ENCODE assay signal across 1 cellular context in the genomic region with DNA sequence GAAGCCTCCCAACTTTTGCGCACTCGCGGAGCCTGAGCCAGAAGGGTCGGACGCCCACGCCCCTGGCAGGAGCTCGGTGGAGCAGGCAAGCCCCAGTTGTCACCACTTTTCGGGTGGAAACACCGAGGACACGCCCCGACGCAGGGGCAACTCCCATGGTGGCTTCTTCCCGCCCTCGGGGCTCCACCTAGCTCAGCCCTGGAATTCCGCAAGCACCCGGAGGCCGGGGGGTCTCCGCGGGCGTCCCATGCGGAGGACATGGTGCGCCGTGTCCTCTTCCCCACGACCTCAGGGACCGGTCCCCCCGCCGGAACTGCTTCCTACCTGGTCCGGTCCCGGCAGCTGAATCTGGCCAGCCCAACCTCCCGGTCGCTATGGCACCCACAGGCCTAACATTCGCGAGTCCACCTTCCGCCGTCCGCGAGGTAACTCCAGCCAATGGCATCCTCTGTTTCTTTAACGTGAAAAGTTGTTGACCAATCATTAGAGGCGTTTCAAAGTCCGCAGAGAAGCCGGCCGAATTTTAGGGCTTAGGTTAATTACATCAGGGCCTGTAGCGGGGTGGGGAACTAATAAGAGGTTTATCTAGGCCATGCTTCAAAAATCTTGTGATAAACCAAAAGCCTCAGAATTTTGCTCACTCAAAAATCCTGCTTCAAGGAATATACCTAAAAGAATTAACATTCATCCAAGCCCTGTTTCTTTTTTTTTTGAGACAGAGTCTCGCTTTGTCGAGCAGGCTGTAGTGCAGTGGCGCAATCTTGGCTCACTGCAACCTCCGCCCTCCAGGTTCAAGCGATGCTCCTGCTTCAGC.
TF ChIP-seq lines count a peak whose summit lies in the region.

A gene with protein sequence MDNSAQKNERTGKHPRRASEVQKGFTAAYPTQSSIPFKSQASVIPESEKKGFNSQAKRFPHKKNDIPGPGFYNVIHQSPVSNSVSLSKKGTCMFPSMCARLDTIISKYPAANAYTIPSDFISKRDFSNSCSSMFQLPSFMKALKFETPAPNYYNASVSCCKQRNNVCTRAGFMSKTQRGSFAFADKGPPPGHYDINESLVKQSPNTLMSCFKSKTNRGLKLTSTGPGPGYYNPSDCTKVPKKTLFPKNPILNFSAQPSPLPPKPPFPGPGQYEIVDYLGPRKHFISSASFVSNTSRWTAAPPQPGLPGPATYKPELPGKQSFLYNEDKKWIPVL (minus strand): TSS at position 433 of the 814 bp plus-strand sequence. CDS start 12,394 bp downstream, outside the sequence.

TF ChIP-seq in K562, 482 proteins besides CTCF, POLR2A, EP300 and RAD21 (continued from another document and continues in another):
- TF ChIP-seq, protein P1, sequence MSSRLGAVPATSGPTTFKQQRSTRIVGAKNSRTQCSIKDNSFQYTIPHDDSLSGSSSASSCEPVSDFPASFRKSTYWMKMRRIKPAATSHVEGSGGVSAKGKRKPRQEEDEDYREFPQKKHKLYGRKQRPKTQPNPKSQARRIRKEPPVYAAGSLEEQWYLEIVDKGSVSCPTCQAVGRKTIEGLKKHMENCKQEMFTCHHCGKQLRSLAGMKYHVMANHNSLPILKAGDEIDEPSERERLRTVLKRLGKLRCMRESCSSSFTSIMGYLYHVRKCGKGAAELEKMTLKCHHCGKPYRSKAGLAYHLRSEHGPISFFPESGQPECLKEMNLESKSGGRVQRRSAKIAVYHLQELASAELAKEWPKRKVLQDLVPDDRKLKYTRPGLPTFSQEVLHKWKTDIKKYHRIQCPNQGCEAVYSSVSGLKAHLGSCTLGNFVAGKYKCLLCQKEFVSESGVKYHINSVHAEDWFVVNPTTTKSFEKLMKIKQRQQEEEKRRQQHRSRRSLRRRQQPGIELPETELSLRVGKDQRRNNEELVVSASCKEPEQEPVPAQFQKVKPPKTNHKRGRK (tag; IDR thresholded peaks at IDR 0.05), result no peak
- TF ChIP-seq TEAD4 (IDR thresholded peaks at IDR 0.05; ENCODE audit: low read length), result peak; percentile 35; the same call in 1 of the 2 replicates
- TF ChIP-seq TEAD4 (CRISPR knock-in tag; IDR thresholded peaks at IDR 0.05; ENCODE audit: borderline replicate concordance), result peak; percentile 45; the same call in 1 of the 2 replicates
- no peak for TF ChIP-seq STAT5B (CRISPR knock-in tag; IDR thresholded peaks at IDR 0.05)
- TF ChIP-seq HIVEP1 (CRISPR knock-in tag; IDR thresholded peaks at IDR 0.05), result no peak
- peak; percentile 70; the same call in 1 of the 2 replicates for TF ChIP-seq CEBPG (CRISPR knock-in tag; IDR thresholded peaks at IDR 0.05)
- TF ChIP-seq CEBPG (tag; conservative IDR thresholded peaks at IDR 0.05 in 1 of 2, IDR thresholded peaks at IDR 0.05 in 1 of 2), result peak; percentile 66 to 68
- peak; percentile 68 for TF ChIP-seq TAF1 (IDR thresholded peaks at IDR 0.05; ENCODE audit: control insufficient read depth, extremely low read depth, insufficient read depth, low read length, severe bottlenecking)
- TF ChIP-seq, protein P2, sequence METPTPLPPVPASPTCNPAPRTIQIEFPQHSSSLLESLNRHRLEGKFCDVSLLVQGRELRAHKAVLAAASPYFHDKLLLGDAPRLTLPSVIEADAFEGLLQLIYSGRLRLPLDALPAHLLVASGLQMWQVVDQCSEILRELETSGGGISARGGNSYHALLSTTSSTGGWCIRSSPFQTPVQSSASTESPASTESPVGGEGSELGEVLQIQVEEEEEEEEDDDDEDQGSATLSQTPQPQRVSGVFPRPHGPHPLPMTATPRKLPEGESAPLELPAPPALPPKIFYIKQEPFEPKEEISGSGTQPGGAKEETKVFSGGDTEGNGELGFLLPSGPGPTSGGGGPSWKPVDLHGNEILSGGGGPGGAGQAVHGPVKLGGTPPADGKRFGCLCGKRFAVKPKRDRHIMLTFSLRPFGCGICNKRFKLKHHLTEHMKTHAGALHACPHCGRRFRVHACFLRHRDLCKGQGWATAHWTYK (CRISPR knock-in tag; IDR thresholded peaks at IDR 0.05), result 0 out of 2 replicates have a peak, but pooled peaks have one; percentile 24
- TF ChIP-seq, protein P3, sequence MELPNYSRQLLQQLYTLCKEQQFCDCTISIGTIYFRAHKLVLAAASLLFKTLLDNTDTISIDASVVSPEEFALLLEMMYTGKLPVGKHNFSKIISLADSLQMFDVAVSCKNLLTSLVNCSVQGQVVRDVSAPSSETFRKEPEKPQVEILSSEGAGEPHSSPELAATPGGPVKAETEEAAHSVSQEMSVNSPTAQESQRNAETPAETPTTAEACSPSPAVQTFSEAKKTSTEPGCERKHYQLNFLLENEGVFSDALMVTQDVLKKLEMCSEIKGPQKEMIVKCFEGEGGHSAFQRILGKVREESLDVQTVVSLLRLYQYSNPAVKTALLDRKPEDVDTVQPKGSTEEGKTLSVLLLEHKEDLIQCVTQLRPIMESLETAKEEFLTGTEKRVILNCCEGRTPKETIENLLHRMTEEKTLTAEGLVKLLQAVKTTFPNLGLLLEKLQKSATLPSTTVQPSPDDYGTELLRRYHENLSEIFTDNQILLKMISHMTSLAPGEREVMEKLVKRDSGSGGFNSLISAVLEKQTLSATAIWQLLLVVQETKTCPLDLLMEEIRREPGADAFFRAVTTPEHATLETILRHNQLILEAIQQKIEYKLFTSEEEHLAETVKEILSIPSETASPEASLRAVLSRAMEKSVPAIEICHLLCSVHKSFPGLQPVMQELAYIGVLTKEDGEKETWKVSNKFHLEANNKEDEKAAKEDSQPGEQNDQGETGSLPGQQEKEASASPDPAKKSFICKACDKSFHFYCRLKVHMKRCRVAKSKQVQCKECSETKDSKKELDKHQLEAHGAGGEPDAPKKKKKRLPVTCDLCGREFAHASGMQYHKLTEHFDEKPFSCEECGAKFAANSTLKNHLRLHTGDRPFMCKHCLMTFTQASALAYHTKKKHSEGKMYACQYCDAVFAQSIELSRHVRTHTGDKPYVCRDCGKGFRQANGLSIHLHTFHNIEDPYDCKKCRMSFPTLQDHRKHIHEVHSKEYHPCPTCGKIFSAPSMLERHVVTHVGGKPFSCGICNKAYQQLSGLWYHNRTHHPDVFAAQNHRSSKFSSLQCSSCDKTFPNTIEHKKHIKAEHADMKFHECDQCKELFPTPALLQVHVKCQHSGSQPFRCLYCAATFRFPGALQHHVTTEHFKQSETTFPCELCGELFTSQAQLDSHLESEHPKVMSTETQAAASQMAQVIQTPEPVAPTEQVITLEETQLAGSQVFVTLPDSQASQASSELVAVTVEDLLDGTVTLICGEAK (IDR thresholded peaks at IDR 0.05), result peak; percentile 77
- TF ChIP-seq, protein P3 (CRISPR knock-in tag; IDR thresholded peaks at IDR 0.05), result no peak
- TF ChIP-seq MAZ (CRISPR knock-in tag; conservative IDR thresholded peaks at IDR 0.05 in 1 of 2, IDR thresholded peaks at IDR 0.05 in 1 of 2), result peak in 1 of 2 experiments; percentile 57; a peak in 2 of 4 replicates
- no peak for TF ChIP-seq ZNF780A (CRISPR knock-in tag; IDR thresholded peaks at IDR 0.05)
- no peak for TF ChIP-seq POLR2H (tag; IDR thresholded peaks at IDR 0.05; ENCODE audit: low read depth)
- TF ChIP-seq, protein P4, sequence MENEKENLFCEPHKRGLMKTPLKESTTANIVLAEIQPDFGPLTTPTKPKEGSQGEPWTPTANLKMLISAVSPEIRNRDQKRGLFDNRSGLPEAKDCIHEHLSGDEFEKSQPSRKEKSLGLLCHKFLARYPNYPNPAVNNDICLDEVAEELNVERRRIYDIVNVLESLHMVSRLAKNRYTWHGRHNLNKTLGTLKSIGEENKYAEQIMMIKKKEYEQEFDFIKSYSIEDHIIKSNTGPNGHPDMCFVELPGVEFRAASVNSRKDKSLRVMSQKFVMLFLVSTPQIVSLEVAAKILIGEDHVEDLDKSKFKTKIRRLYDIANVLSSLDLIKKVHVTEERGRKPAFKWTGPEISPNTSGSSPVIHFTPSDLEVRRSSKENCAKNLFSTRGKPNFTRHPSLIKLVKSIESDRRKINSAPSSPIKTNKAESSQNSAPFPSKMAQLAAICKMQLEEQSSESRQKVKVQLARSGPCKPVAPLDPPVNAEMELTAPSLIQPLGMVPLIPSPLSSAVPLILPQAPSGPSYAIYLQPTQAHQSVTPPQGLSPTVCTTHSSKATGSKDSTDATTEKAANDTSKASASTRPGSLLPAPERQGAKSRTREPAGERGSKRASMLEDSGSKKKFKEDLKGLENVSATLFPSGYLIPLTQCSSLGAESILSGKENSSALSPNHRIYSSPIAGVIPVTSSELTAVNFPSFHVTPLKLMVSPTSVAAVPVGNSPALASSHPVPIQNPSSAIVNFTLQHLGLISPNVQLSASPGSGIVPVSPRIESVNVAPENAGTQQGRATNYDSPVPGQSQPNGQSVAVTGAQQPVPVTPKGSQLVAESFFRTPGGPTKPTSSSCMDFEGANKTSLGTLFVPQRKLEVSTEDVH (IDR thresholded peaks at IDR 0.05; ENCODE audit: low read depth, partially characterized antibody), result peak; percentile 31
- no peak for TF ChIP-seq NR2C2 (CRISPR knock-in tag; IDR thresholded peaks at IDR 0.05)
- peak; percentile 49 for TF ChIP-seq NR2C2 (tag; IDR thresholded peaks at IDR 0.05)
- no peak for TF ChIP-seq ZNF717 (CRISPR knock-in tag; IDR thresholded peaks at IDR 0.05)
- peak; percentile 11; the same call in 1 of the 2 replicates for TF ChIP-seq C11orf30 (IDR thresholded peaks at IDR 0.05; ENCODE audit: low read depth)
- peak; percentile 49; the same call in 1 of the 2 replicates for TF ChIP-seq CREB1 (IDR thresholded peaks at IDR 0.05)
- TF ChIP-seq CREB1 (CRISPR knock-in tag; IDR thresholded peaks at IDR 0.05), result no peak
- TF ChIP-seq CREM (IDR thresholded peaks at IDR 0.05; ENCODE audit: low read depth), result peak; percentile 49
- peak; percentile 85; the same call in 1 of the 2 replicates for TF ChIP-seq ZBTB7A (IDR thresholded peaks at IDR 0.05; ENCODE audit: borderline replicate concordance, control insufficient read depth, low read depth, low read length)
- TF ChIP-seq ZNF707 (CRISPR knock-in tag; conservative IDR thresholded peaks at IDR 0.05), result no peak
- TF ChIP-seq EP400 (IDR thresholded peaks at IDR 0.05), result peak; percentile 73
- 0 out of 2 replicates have a peak, but pooled peaks have one; percentile 4 for TF ChIP-seq ZNF384 (IDR thresholded peaks at IDR 0.05; ENCODE audit: low read depth, low read length)
- TF ChIP-seq MXI1 (IDR thresholded peaks at IDR 0.05; ENCODE audit: low read depth, low read length), result peak; percentile 87
- peak; percentile 72 for TF ChIP-seq MAX (CRISPR knock-in tag; IDR thresholded peaks at IDR 0.05)
- TF ChIP-seq ZKSCAN1 (IDR thresholded peaks at IDR 0.05; ENCODE audit: low read depth, low read length), result 0 out of 2 replicates have a peak, but pooled peaks have one; percentile 34
- peak; percentile 57; the same call in 1 of the 2 replicates for TF ChIP-seq REST (CRISPR knock-in tag; IDR thresholded peaks at IDR 0.05; ENCODE audit: low read depth)
- TF ChIP-seq RBM25 (IDR thresholded peaks at IDR 0.05; ENCODE audit: low read depth, low read length, severe bottlenecking), result peak; percentile 90
- 0 out of 4 replicates have a peak, but pooled peaks of 1 of the 2 experiments have one; percentile 9 for TF ChIP-seq NONO (IDR thresholded peaks at IDR 0.05; ENCODE audit: low read depth in 2 of 2, low read length in 1 of 2)
- peak; percentile 70 for TF ChIP-seq NEUROD1 (IDR thresholded peaks at IDR 0.05; ENCODE audit: borderline replicate concordance, low read depth, low read length, partially characterized antibody)
- peak in 2 of 3 experiments; percentile 25 to 63 for TF ChIP-seq YY1 (IDR thresholded peaks at IDR 0.05; ENCODE audit: borderline replicate concordance in 1 of 3, control insufficient read depth in 1 of 3, extremely low read depth in 1 of 3, insufficient read depth in 3 of 3, insufficient read length in 1 of 3, insufficient replicate concordance in 2 of 3, low read depth in 1 of 3, low read length in 2 of 3)
- TF ChIP-seq PML (IDR thresholded peaks at IDR 0.05; ENCODE audit: low read length), result peak; percentile 44; the same call in 1 of the 2 replicates
